Comparison of ENCODE assay signal across 9 cellular contexts in the genomic region with DNA sequence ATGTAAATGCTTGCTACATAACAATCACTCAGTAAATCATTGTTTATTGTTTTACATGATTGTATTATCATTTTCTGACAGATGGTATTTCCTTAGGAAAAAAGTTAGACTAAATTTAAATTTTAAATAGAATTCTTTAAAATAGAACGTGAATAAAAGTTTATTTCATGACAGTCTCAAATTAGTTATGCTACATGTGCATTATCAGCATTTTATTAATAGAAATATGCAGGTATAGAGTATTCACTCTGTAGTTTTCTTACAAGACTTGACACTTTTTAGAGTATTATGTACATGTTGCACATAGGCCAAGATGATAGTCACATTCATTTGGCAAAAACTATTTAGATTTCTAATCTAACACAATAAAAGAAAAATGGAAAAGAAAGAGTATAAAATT.
"Had no signal": no experiment of that assay in that cellular context is flagged by ENCODE, and none has a peak within 500 bp of the region (broad histone marks: within the 10 kb centered on the region; RNA-seq: fewer than 3 reads in every experiment).

No MANE protein-coding gene starts in this region.

- H3K4me2 ChIP-seq: KMS-11 had no signal

- H2AFZ ChIP-seq: GM23248 had no signal

- DNase-seq: GM23248, GOT3, H9, HCEC 1CT, Karpas-422, KBM-7 had no signal

- H3K4me3 ChIP-seq: GM23248 had no signal

- H3K27ac ChIP-seq: GM23248, KMS-11 had no signal

- H3K9ac ChIP-seq: GM23248, KMS-11 had no signal

- FAIRE-seq: H54, HTR-8/SVneo had no signal
